In genomic region chr9:27485158-27485557, GRCh38 we compare ENCODE assay signal across 13 cellular contexts. TPM values are rescaled to one million over a fixed set of nuclear protein-coding genes. Genes with fewer than 3 reads are reported as not detected.
DNase-seq lines count a peak whose midpoint lies in the region; ATAC-seq and TF ChIP-seq lines count a peak whose summit lies in the region.
"Had no signal": no experiment of that assay in that cellular context is flagged by ENCODE, and none has a peak within 500 bp of the region (broad histone marks: within the 10 kb centered on the region; RNA-seq: fewer than 3 reads in every experiment).

No MANE protein-coding gene starts in this region.

- DNase-seq in kidney glomerular epithelial cell (lab: John Stamatoyannopoulos, UW) = no peak
- no peak for DNase-seq in right lobe of liver
- DNase-seq in NCI-H510A treated with DMSO at 0.1 percent for 48 hours (lab: John Stamatoyannopoulos, UW) = no peak
- DNase-seq in SJCRH30 = no peak
- DNase-seq: endodermal cell, NCI-H1694 treated with DMSO at 0.1 percent for 48 hours had no signal

- no peak overlapping the region for H3K27ac ChIP-seq in BLaER1
- H3K27ac ChIP-seq in right lobe of liver = no peak overlapping the region
- no peak overlapping the region for H3K27ac ChIP-seq in SJCRH30
- H3K27ac ChIP-seq: C4-2B had no signal

- 92% methylated on average over 1 of the region's 1 CpG for WGBS in right lobe of liver (ENCODE audit: insufficient coverage, low coverage, low lambda C conversion rate, missing lambda C conversion rate)

- H3K4me3 ChIP-seq in BLaER1 (no peak overlapping the region), right lobe of liver (no peak overlapping the region), SJCRH30 (no peak overlapping the region)

- no peak for TF ChIP-seq CTCF in right lobe of liver (IDR thresholded peaks at IDR 0.05)

- no peaks in the 10 kb centered on the region for H3K36me3 ChIP-seq in BLaER1
- no peaks in the 10 kb centered on the region for H3K36me3 ChIP-seq in right lobe of liver
- H3K36me3 ChIP-seq in SJCRH30 = no peaks in the 10 kb centered on the region

- ATAC-seq in GM18909 (IDR thresholded peaks at IDR 0.05; ENCODE audit: poor library complexity, unreplicated experiment) (peak; percentile 85), HG02678 (IDR thresholded peaks at IDR 0.05; ENCODE audit: unreplicated experiment) (peak; percentile 76), HG03565 (IDR thresholded peaks at IDR 0.05; ENCODE audit: unreplicated experiment) (peak; percentile 85), right lobe of liver (no peak)

- no peaks in the 10 kb centered on the region for H4K20me1 ChIP-seq in BLaER1

- TF ChIP-seq POLR2A in right lobe of liver (IDR thresholded peaks at IDR 0.05) = no peak

- intact Hi-C loops in right lobe of liver (cut with DNase I) = no loop called here

- H3K4me1 ChIP-seq in BLaER1 = peaks cover 70% of the 10 kb centered on the region
- no peaks in the 10 kb centered on the region for H3K4me1 ChIP-seq in right lobe of liver
- H3K4me1 ChIP-seq in SJCRH30 = no peaks in the 10 kb centered on the region

- H3K9ac ChIP-seq in BLaER1 = no peak overlapping the region

- no peaks in the 10 kb centered on the region for H3K27me3 ChIP-seq in BLaER1
- H3K27me3 ChIP-seq in right lobe of liver = no peaks in the 10 kb centered on the region
- no peaks in the 10 kb centered on the region for H3K27me3 ChIP-seq in SJCRH30

- peak overlapping the region; percentile 54 for H3K4me2 ChIP-seq in BLaER1

- H3K9me3 ChIP-seq in BLaER1 (no peaks in the 10 kb centered on the region), right lobe of liver (no peaks in the 10 kb centered on the region), SJCRH30 (replicated peaks) (no peaks in the 10 kb centered on the region)

RNA-seq across cellular contexts. Expression of gene IFNK, which starts 38.9 kb away (rescaled TPM):
- total RNA-seq in right lobe of liver = not detected
- total RNA-seq in SJCRH30 (2014; rRNA removed; shearing (Covaris generic)) = not detected in 2 replicates
- total RNA-seq: endodermal cell, H1, kidney epithelial cell had no signal

RNA-seq across cellular contexts. Expression of gene MOB3B, which starts 44.5 kb away (rescaled TPM):
- 1 to 10 TPM; 1.0 to 2.4 (median 1.7) TPM for total RNA-seq in right lobe of liver
- 0.25 and 0.34 TPM in 2 replicates for total RNA-seq in SJCRH30 (2014; rRNA removed; shearing (Covaris generic))

Comparison
In these comparisons a context has a peak if more than half of its experiments do, and no peak if none do; other contexts are left out.
1. ATAC-seq: peak in GM18909 (single experiment), HG02678 (single experiment) and HG03565 (single experiment); none in right lobe of liver (0 of 4).